21 cellular contexts compared by ENCODE assay signal in the genomic region with DNA sequence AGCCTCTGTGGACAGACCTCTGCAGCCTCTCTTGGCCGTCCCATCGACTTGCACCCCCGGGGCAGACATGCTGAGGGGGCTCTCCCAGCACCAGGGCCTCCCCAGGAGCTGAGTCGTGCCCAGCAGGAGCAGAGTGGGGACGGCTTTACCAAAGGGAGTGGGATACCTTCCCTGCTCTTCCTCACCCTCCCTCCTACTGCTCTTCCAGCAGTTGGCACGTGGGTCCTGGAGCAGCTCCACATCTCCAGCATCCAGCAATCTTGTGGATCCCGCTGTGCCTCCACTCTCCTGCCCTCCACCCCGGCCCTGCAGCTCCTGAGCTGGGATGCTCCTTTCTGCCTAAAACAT.
A peak's percentile ranks its signal among the peaks of the same experiment; 100 is the strongest.
DNase-seq lines count a peak whose midpoint lies in the region; FAIRE-seq and TF ChIP-seq lines count a peak whose summit lies in the region.
"Had no signal": no experiment of that assay in that cellular context is flagged by ENCODE, and none has a peak within 500 bp of the region (broad histone marks: within the 10 kb centered on the region; RNA-seq: fewer than 3 reads in every experiment).

No MANE protein-coding gene starts in this region.

- H3K4me3 ChIP-seq in HEK293 (ENCODE audit: low read depth, low read length) (no peak overlapping the region), coronary artery (no peak overlapping the region)
- H3K4me3 ChIP-seq: GM12878, HAP-1 had no signal

- H3K4me3 Mint-ChIP-seq in osteocyte (ENCODE audit: unreplicated experiment) = no peak overlapping the region
- H3K4me3 Mint-ChIP-seq: CD4-positive, CD25-positive, alpha-beta regulatory T cell; CD8-positive, alpha-beta memory T cell had no signal

- H3K4me1 ChIP-seq in HEK293 (ENCODE audit: control insufficient read depth, insufficient read depth, low read length) = no peaks in the 10 kb centered on the region
- H3K4me1 ChIP-seq: BE2C, HAP-1 had no signal

- TF ChIP-seq CTCF in HEK293 (tag by site-specific recombination; IDR thresholded peaks at IDR 0.05) (no peak), coronary artery (IDR thresholded peaks at IDR 0.05) (no peak), osteocyte (IDR thresholded peaks at IDR 0.05) (no peak)

- H3K27me3 Mint-ChIP-seq in osteocyte (ENCODE audit: unreplicated experiment) = peaks cover 4% of the 10 kb centered on the region
- H3K27me3 Mint-ChIP-seq: CD4-positive, CD25-positive, alpha-beta regulatory T cell had no signal

- no peaks in the 10 kb centered on the region for H3K9me3 Mint-ChIP-seq in osteocyte (ENCODE audit: unreplicated experiment)
- H3K9me3 Mint-ChIP-seq: CD4-positive, CD25-positive, alpha-beta regulatory T cell had no signal

- no peaks in the 10 kb centered on the region for H3K9me3 ChIP-seq in HEK293 (ENCODE audit: control insufficient read depth, insufficient read depth, low read depth, low read length)
- H3K9me3 ChIP-seq: BE2C, HAP-1 had no signal

- POLR2A ChIA-PET in HEK293 (lab: Yijun Ruan, JAX) = no interaction called here

- H3K4me1 Mint-ChIP-seq in osteocyte (ENCODE audit: unreplicated experiment) = no peaks in the 10 kb centered on the region
- H3K4me1 Mint-ChIP-seq: CD4-positive, CD25-positive, alpha-beta regulatory T cell; CD8-positive, alpha-beta memory T cell had no signal

- H3K27ac ChIP-seq in HEK293 (ENCODE audit: extremely low read depth, low read depth, low read length) (no peak overlapping the region), coronary artery (no peak overlapping the region)

- no peak overlapping the region for H3K27ac Mint-ChIP-seq in osteocyte (ENCODE audit: unreplicated experiment)
- H3K27ac Mint-ChIP-seq: CD4-positive, CD25-positive, alpha-beta regulatory T cell; CD8-positive, alpha-beta memory T cell had no signal

- H3K36me3 ChIP-seq in HEK293 (ENCODE audit: control insufficient read depth in 2 of 2, insufficient read depth in 1 of 2, low read length in 2 of 2) = no peaks in the 10 kb centered on the region
- H3K36me3 ChIP-seq: BE2C, HAP-1 had no signal

- no peak for FAIRE-seq in urothelium cell line (lab: Jason Lieb, UNC)
- FAIRE-seq: A204.1, GM12878, GM19239 had no signal

- CTCF ChIA-PET in HEK293 (lab: Yijun Ruan, JAX) = interaction anchor here (0.6 kb wide), 1 partner anchor 199 kb away, joined by 3 read pairs; no protein-coding TSS in a partner anchor

- H3K36me3 Mint-ChIP-seq in osteocyte (ENCODE audit: unreplicated experiment) = no peaks in the 10 kb centered on the region
- H3K36me3 Mint-ChIP-seq: CD4-positive, CD25-positive, alpha-beta regulatory T cell; CD8-positive, alpha-beta memory T cell had no signal

- peak; percentile 49 for DNase-seq in coronary artery (ENCODE audit: low spot score)
- DNase-seq in mesenteric fat pad (ENCODE audit: low spot score) = peak; percentile 83
- peak; percentile 80 for DNase-seq in osteocyte (ENCODE audit: extremely low spot score, unreplicated experiment)
- DNase-seq in SW 1271 (lab: John Stamatoyannopoulos, UW) = no peak
- DNase-seq in T1000 (lab: John Stamatoyannopoulos, UW) = no peak
- DNase-seq in urothelium cell line (ENCODE audit: low spot score) = no peak
- DNase-seq: ACHN; BE2C; C1 segment of cervical spinal cord; CD4-positive, CD25-positive, alpha-beta regulatory T cell; COR-L47; DMS 273 treated with DMSO at 0.1 percent for 48 hours; DMS53; DND-41; EL had no signal

TF ChIP-seq in HEK293, 187 proteins besides CTCF, POLR2A, EP300 and RAD21:
- TF ChIP-seq ZNF174 (tag by site-specific recombination; IDR thresholded peaks at IDR 0.05) (no peak), ZNF341 (tag by site-specific recombination; IDR thresholded peaks at IDR 0.05; ENCODE audit: low read depth) (0 out of 2 replicates have a peak, but pooled peaks have one; percentile 41), ZIC2 (tag by site-specific recombination; IDR thresholded peaks at IDR 0.05) (peak; percentile 48)

Comparison
In these comparisons a context has a peak if more than half of its experiments do, and no peak if none do; other contexts are left out.
1. DNase-seq: peak in coronary artery (single experiment), mesenteric fat pad (single experiment) and osteocyte (single experiment); none in SW 1271 (0 of 2), T1000 (single experiment) and urothelium cell line (single experiment).